In genomic region chr6:112337209-112337638, GRCh38 we compare ENCODE assay signal across 8 cellular contexts. TPM values are rescaled to one million over a fixed set of nuclear protein-coding genes. Genes with fewer than 3 reads are reported as not detected.
DNase-seq lines count a peak whose midpoint lies in the region; ATAC-seq and TF ChIP-seq lines count a peak whose summit lies in the region.

No MANE protein-coding gene starts in this region.

- CTCF ChIA-PET in A673 (lab: Charles Lee) (interaction anchor here (1.2 kb wide), 1 partner anchor 24 kb away, joined by 3 read pairs; no protein-coding TSS in a partner anchor), HEK293 (lab: Yijun Ruan, JAX) (interaction anchor here (0.6 to 1.7 kb wide), 14 partner anchors 10 to 599 kb away, joined by 3 to 8 read pairs (median 4); no protein-coding TSS in a partner anchor)

- TF ChIP-seq CTCF in A673 (conservative IDR thresholded peaks at IDR 0.05; ENCODE audit: low read depth, low read length) (peak; percentile 89), HEK293 (tag by site-specific recombination; IDR thresholded peaks at IDR 0.05) (peak; percentile 72), chondrocyte (IDR thresholded peaks at IDR 0.05) (peak; percentile 90), right lobe of liver (IDR thresholded peaks at IDR 0.05) (peak; percentile 44 to 61 (median 52))

- peaks cover 35% of the 10 kb centered on the region for H3K4me1 Mint-ChIP-seq in chondrocyte (ENCODE audit: low read depth)
- no peaks in the 10 kb centered on the region for H3K4me1 Mint-ChIP-seq in stimulated activated memory B cell treated with anti-CD40 and anti-IgM and Interleukin-4, amounts not matched to agents 10 μg/mL and 1 μg/mL and 100 μg/mL, for 72 hours

- H3K4me3 ChIP-seq in A673 (ENCODE audit: low read depth, low read length, poor library complexity, severe bottlenecking): no peak overlapping the region
- H3K4me3 ChIP-seq in HEK293 (ENCODE audit: low read depth, low read length): no peak overlapping the region
- no peak overlapping the region for H3K4me3 ChIP-seq in right lobe of liver

- no peak overlapping the region for H3K4me3 Mint-ChIP-seq in chondrocyte (ENCODE audit: unreplicated experiment)
- no peak overlapping the region for H3K4me3 Mint-ChIP-seq in stimulated activated memory B cell treated with anti-CD40 and anti-IgM and Interleukin-4, amounts not matched to agents 10 μg/mL and 1 μg/mL and 100 μg/mL, for 72 hours

- ATAC-seq in right lobe of liver: peak; percentile 82 to 92 (median 90)
- ATAC-seq in GM18870 (IDR thresholded peaks at IDR 0.05; ENCODE audit: unreplicated experiment): no peak
- no peak for ATAC-seq in stimulated activated memory B cell treated with anti-CD40 and anti-IgM and Interleukin-4, amounts not matched to agents 10 μg/mL and 1 μg/mL and 100 μg/mL, for 72 hours

- no peak overlapping the region for H3K27ac ChIP-seq in A673 (ENCODE audit: low read depth, low read length, poor library complexity, severe bottlenecking)
- H3K27ac ChIP-seq in HEK293 (ENCODE audit: extremely low read depth, low read depth, low read length): no peak overlapping the region
- no peak overlapping the region for H3K27ac ChIP-seq in right lobe of liver

- H3K9me3 Mint-ChIP-seq in chondrocyte (ENCODE audit: low read depth): peaks cover 3% of the 10 kb centered on the region
- no peaks in the 10 kb centered on the region for H3K9me3 Mint-ChIP-seq in stimulated activated memory B cell treated with anti-CD40 and anti-IgM and Interleukin-4, amounts not matched to agents 10 μg/mL and 1 μg/mL and 100 μg/mL, for 72 hours

- no peaks in the 10 kb centered on the region for H3K9me3 ChIP-seq in A673 (ENCODE audit: low read depth, low read length, poor library complexity, severe bottlenecking)
- no peaks in the 10 kb centered on the region for H3K9me3 ChIP-seq in HEK293 (ENCODE audit: control insufficient read depth, insufficient read depth, low read depth, low read length)
- H3K9me3 ChIP-seq in right lobe of liver: no peaks in the 10 kb centered on the region

- POLR2A ChIA-PET in A673 (lab: Charles Lee; ENCODE audit: low non-redundant PET): no interaction called here
- POLR2A ChIA-PET in HEK293 (lab: Yijun Ruan, JAX): no interaction called here

- H3K27me3 Mint-ChIP-seq in chondrocyte (ENCODE audit: low read depth): no peaks in the 10 kb centered on the region
- H3K27me3 Mint-ChIP-seq in stimulated activated memory B cell treated with anti-CD40 and anti-IgM and Interleukin-4, amounts not matched to agents 10 μg/mL and 1 μg/mL and 100 μg/mL, for 72 hours: peaks cover 5% of the 10 kb centered on the region

- intact Hi-C loops in A673 (cut with micrococcal nuclease; ENCODE audit: unreplicated experiment): loop anchor here (1.0 to 10.0 kb wide), 5 partner anchors 35 to 1568 kb away; partner anchors contain the start of gene MARCKS
- intact Hi-C loops in right lobe of liver (cut with DNase I): no loop called here

- H3K27me3 ChIP-seq in A673 (replicated peaks; ENCODE audit: insufficient read depth, low read depth, low read length, poor library complexity) (peaks cover 26% of the 10 kb centered on the region), right lobe of liver (no peaks in the 10 kb centered on the region)

- peaks cover 16% of the 10 kb centered on the region for H3K4me1 ChIP-seq in A673 (ENCODE audit: insufficient read depth, low read length, poor library complexity, severe bottlenecking)
- no peaks in the 10 kb centered on the region for H3K4me1 ChIP-seq in HEK293 (ENCODE audit: control insufficient read depth, insufficient read depth, low read length)
- no peaks in the 10 kb centered on the region for H3K4me1 ChIP-seq in right lobe of liver

- no TSS peak for BruUV-seq in A673 (replicated peaks; lab: Mats Ljungman, UMichigan)

- DNase-seq in A673 (ENCODE audit: low spot score) (peak; percentile 90), NCI-H748 (lab: John Stamatoyannopoulos, UW; ENCODE audit: unreplicated experiment) (peak; percentile 87), chondrocyte (ENCODE audit: low spot score) (no peak), right lobe of liver (peak in 2 of 3 donors; percentile 29 to 48), UCSD-AML1 (lab: John Stamatoyannopoulos, UW; ENCODE audit: unreplicated experiment) (no peak)

- no peaks in the 10 kb centered on the region for H3K36me3 Mint-ChIP-seq in chondrocyte (ENCODE audit: low read depth)
- no peaks in the 10 kb centered on the region for H3K36me3 Mint-ChIP-seq in stimulated activated memory B cell treated with anti-CD40 and anti-IgM and Interleukin-4, amounts not matched to agents 10 μg/mL and 1 μg/mL and 100 μg/mL, for 72 hours

- no peak for TF ChIP-seq POLR2A in right lobe of liver (IDR thresholded peaks at IDR 0.05)

- WGBS in right lobe of liver (ENCODE audit: insufficient coverage, low coverage, low lambda C conversion rate, missing lambda C conversion rate): 4% methylated on average over 3 of the region's 3 CpGs

- H3K36me3 ChIP-seq in A673 (ENCODE audit: insufficient read depth, low read length, poor library complexity, severe bottlenecking) (no peaks in the 10 kb centered on the region), HEK293 (ENCODE audit: control insufficient read depth in 2 of 2, insufficient read depth in 1 of 2, low read length in 2 of 2) (no peaks in the 10 kb centered on the region), right lobe of liver (no peaks in the 10 kb centered on the region)

- H3K27ac Mint-ChIP-seq in chondrocyte (ENCODE audit: unreplicated experiment): no peak overlapping the region
- H3K27ac Mint-ChIP-seq in stimulated activated memory B cell treated with anti-CD40 and anti-IgM and Interleukin-4, amounts not matched to agents 10 μg/mL and 1 μg/mL and 100 μg/mL, for 72 hours: no peak overlapping the region

TF ChIP-seq in HEK293, 187 proteins besides CTCF, POLR2A, EP300 and RAD21:
- TF ChIP-seq TRIM28 (IDR thresholded peaks at IDR 0.05; ENCODE audit: borderline replicate concordance, low read length) (peak; percentile 28; the same call in 1 of the 2 replicates), ZNF324 (tag by site-specific recombination; IDR thresholded peaks at IDR 0.05) (no peak), ZNF660 (tag by site-specific recombination; IDR thresholded peaks at IDR 0.05) (peak; percentile 59; the same call in 1 of the 2 replicates), ZBTB8A (tag by site-specific recombination; IDR thresholded peaks at IDR 0.05) (peak; percentile 64), ZBTB17 (tag by site-specific recombination; IDR thresholded peaks at IDR 0.05) (peak; percentile 79), PRDM1 (tag by site-specific recombination; IDR thresholded peaks at IDR 0.05) (peak; percentile 83), ZNF2 (tag by site-specific recombination; IDR thresholded peaks at IDR 0.05) (peak; percentile 97), ZNF654 (tag by site-specific recombination; IDR thresholded peaks at IDR 0.05; ENCODE audit: low read depth) (peak; percentile 94), ZNF791 (tag by site-specific recombination; IDR thresholded peaks at IDR 0.05) (no peak), ZNF768 (tag by site-specific recombination; IDR thresholded peaks at IDR 0.05) (peak; percentile 56; the same call in 1 of the 2 replicates), ZBTB7A (tag by site-specific recombination; IDR thresholded peaks at IDR 0.05; ENCODE audit: low read depth) (no peak), ZNF600 (tag by site-specific recombination; IDR thresholded peaks at IDR 0.05) (peak; percentile 50; the same call in 1 of the 2 replicates), ZNF24 (tag by site-specific recombination; IDR thresholded peaks at IDR 0.05) (no peak), ZSCAN30 (tag by site-specific recombination; IDR thresholded peaks at IDR 0.05) (peak; percentile 76)

RNA-seq across cellular contexts. Expression of gene RFPL4B, which starts 9.9 kb away (rescaled TPM):
- total RNA-seq in A673 (2021) (not detected in 2 replicates), chondrocyte (not detected in 3 replicates), right lobe of liver (not detected)

Comparison
In these comparisons a context has a peak if more than half of its experiments do, and no peak if none do; other contexts are left out.
1. DNase-seq: peak in A673 (single experiment), NCI-H748 (single experiment) and right lobe of liver (2 of 3); none in chondrocyte (single experiment) and UCSD-AML1 (single experiment).
2. ATAC-seq: peak in right lobe of liver (4 of 4); none in GM18870 (single experiment) and stimulated activated memory B cell treated with anti-CD40 and anti-IgM and Interleukin-4, amounts not matched to agents 10 μg/mL and 1 μg/mL and 100 μg/mL, for 72 hours (single experiment).
3. Peak in every context shown above with its lines, with median percentiles within 50 percentile points of each other: CTCF ChIP-seq.